12 cellular contexts compared by ENCODE assay signal in genomic region chr19:2054763-2055162, GRCh38. TPM values are rescaled to one million over a fixed set of nuclear protein-coding genes. Genes with fewer than 3 reads are reported as not detected.
A peak's percentile ranks its signal among the peaks of the same experiment; 100 is the strongest.
DNase-seq lines count a peak whose midpoint lies in the region; ATAC-seq and TF ChIP-seq lines count a peak whose summit lies in the region.
"Had no signal": no experiment of that assay in that cellular context is flagged by ENCODE, and none has a peak within 500 bp of the region (broad histone marks: within the 10 kb centered on the region; RNA-seq: fewer than 3 reads in every experiment).

No MANE protein-coding gene starts in this region.

- no peak overlapping the region for H3K4me3 ChIP-seq in mucosa of descending colon
- H3K4me3 ChIP-seq: lung had no signal

- intact Hi-C loops in natural killer cell (cut with micrococcal nuclease) (loop anchor here (5.0 kb wide), 1 partner anchor 37 kb away; the partner anchor contains the start of gene BTBD2), mucosa of descending colon (cut with DNase I, micrococcal nuclease) (no loop called here)

- no peak for ATAC-seq in natural killer cell treated with Interleukin-12 subunit alpha and Interleukin-12 subunit beta and Interleukin-15 and Interleukin-18, amount 100 ng/mL, for 72 hours
- ATAC-seq in natural killer cell (no peak), mucosa of descending colon (peak; percentile 36), GM19463 (IDR thresholded peaks at IDR 0.05; ENCODE audit: unreplicated experiment) (no peak)
- ATAC-seq in activated naive CD4-positive, alpha-beta T cell treated with anti-CD3 and anti-CD28 coated beads, Interleukin-2, amount 50 U/mL, for 72 hours, result no peak
- ATAC-seq: activated CD4-positive, CD25-positive, alpha-beta regulatory T cell treated with anti-CD3 and anti-CD28 coated beads, Interleukin-2, amount 50 U/mL, for 24 hours had no signal

- peak overlapping the region; percentile 70 to 84 for H3K27ac Mint-ChIP-seq in natural killer cell treated with Interleukin-12 subunit alpha and Interleukin-12 subunit beta and Interleukin-15 and Interleukin-18, amount 100 ng/mL, for 72 hours
- peak overlapping the region in 1 of 2 donors; percentile 70 for H3K27ac Mint-ChIP-seq in natural killer cell
- peak overlapping the region; percentile 58 to 93 for H3K27ac Mint-ChIP-seq in activated naive CD4-positive, alpha-beta T cell treated with anti-CD3 and anti-CD28 coated beads, Interleukin-2, amount 50 U/mL, for 72 hours

- H3K9me3 Mint-ChIP-seq in natural killer cell treated with Interleukin-12 subunit alpha and Interleukin-12 subunit beta and Interleukin-15 and Interleukin-18, amount 100 ng/mL, for 72 hours, result no peaks in the 10 kb centered on the region
- no peaks in the 10 kb centered on the region for H3K9me3 Mint-ChIP-seq in natural killer cell
- no peaks in the 10 kb centered on the region for H3K9me3 Mint-ChIP-seq in activated naive CD4-positive, alpha-beta T cell treated with anti-CD3 and anti-CD28 coated beads, Interleukin-2, amount 50 U/mL, for 72 hours

- no peaks in the 10 kb centered on the region for H3K36me3 Mint-ChIP-seq in natural killer cell treated with Interleukin-12 subunit alpha and Interleukin-12 subunit beta and Interleukin-15 and Interleukin-18, amount 100 ng/mL, for 72 hours
- H3K36me3 Mint-ChIP-seq in natural killer cell, result no peaks in the 10 kb centered on the region
- H3K36me3 Mint-ChIP-seq in activated naive CD4-positive, alpha-beta T cell treated with anti-CD3 and anti-CD28 coated beads, Interleukin-2, amount 50 U/mL, for 72 hours, result peaks cover 0 to 4% of the 10 kb centered on the region in 2 donors

- no peak overlapping the region for H3K4me3 Mint-ChIP-seq in natural killer cell treated with Interleukin-12 subunit alpha and Interleukin-12 subunit beta and Interleukin-15 and Interleukin-18, amount 100 ng/mL, for 72 hours
- H3K4me3 Mint-ChIP-seq in natural killer cell, result no peak overlapping the region

- TF ChIP-seq CTCF in natural killer cell (IDR thresholded peaks at IDR 0.05), result no peak
- TF ChIP-seq CTCF in mucosa of descending colon (IDR thresholded peaks at IDR 0.05), result no peak

- H3K4me1 ChIP-seq in mucosa of descending colon (ENCODE audit: low read depth), result peaks cover 63% of the 10 kb centered on the region

- no peaks in the 10 kb centered on the region for H3K9me3 ChIP-seq in mucosa of descending colon

- H3K4me1 Mint-ChIP-seq in natural killer cell treated with Interleukin-12 subunit alpha and Interleukin-12 subunit beta and Interleukin-15 and Interleukin-18, amount 100 ng/mL, for 72 hours (ENCODE audit: low read depth in 2 of 2), result peaks cover 8 to 28% of the 10 kb centered on the region in 2 donors
- H3K4me1 Mint-ChIP-seq in natural killer cell, result peaks cover 4 to 35% of the 10 kb centered on the region in 2 donors

- no peaks in the 10 kb centered on the region for H3K36me3 ChIP-seq in mucosa of descending colon (ENCODE audit: low read depth)

- H3K27me3 Mint-ChIP-seq in natural killer cell treated with Interleukin-12 subunit alpha and Interleukin-12 subunit beta and Interleukin-15 and Interleukin-18, amount 100 ng/mL, for 72 hours, result no peaks in the 10 kb centered on the region
- no peaks in the 10 kb centered on the region for H3K27me3 Mint-ChIP-seq in natural killer cell (ENCODE audit: low read depth in 2 of 2)

- no peak for DNase-seq in natural killer cell treated with Interleukin-12 subunit alpha and Interleukin-12 subunit beta and Interleukin-15 and Interleukin-18, amount 100 ng/mL, for 72 hours (ENCODE audit: low spot score)
- DNase-seq in natural killer cell (no peak), mucosa of descending colon (peak; percentile 77 to 87 (median 83)), mesenteric fat pad (ENCODE audit: low spot score) (no peak), globus pallidus (ENCODE audit: low spot score) (no peak), NCI-H1436 (lab: John Stamatoyannopoulos, UW) (no peak)
- no peak for DNase-seq in activated naive CD4-positive, alpha-beta T cell treated with anti-CD3 and anti-CD28 coated beads, Interleukin-2, amount 50 U/mL, for 72 hours (ENCODE audit: low spot score in 2 of 2)
- DNase-seq: NCI-H1105, OCI-M1 had no signal

RNA-seq across cellular contexts. Expression of gene MKNK2, which starts 3.7 kb away (rescaled TPM):
- 100 to 1,000 TPM; 303 to 308 TPM for total RNA-seq in natural killer cell treated with Interleukin-12 subunit alpha and Interleukin-12 subunit beta and Interleukin-15 and Interleukin-18, amount 100 ng/mL, for 72 hours
- total RNA-seq in natural killer cell (100 to 1,000 TPM; 259 to 389 (median 322) TPM), mucosa of descending colon (100 to 1,000 TPM; 252 to 330 (median 304) TPM), mesenteric fat pad (240 TPM)
- total RNA-seq in activated naive CD4-positive, alpha-beta T cell treated with anti-CD3 and anti-CD28 coated beads, Interleukin-2, amount 50 U/mL, for 72 hours, result 100 to 1,000 TPM; 211 to 261 TPM

RNA-seq across cellular contexts. Expression of gene BTBD2, which starts 39.2 kb away (rescaled TPM):
- total RNA-seq in natural killer cell treated with Interleukin-12 subunit alpha and Interleukin-12 subunit beta and Interleukin-15 and Interleukin-18, amount 100 ng/mL, for 72 hours, result 10 to 100 TPM; 19.9 to 23.0 TPM
- total RNA-seq in natural killer cell (10 to 100 TPM; 47.6 to 57.0 (median 53.4) TPM), mucosa of descending colon (10 to 100 TPM; 66.0 to 82.3 (median 71.5) TPM), mesenteric fat pad (61.4 TPM)
- 10 to 100 TPM; 24.6 to 60.8 TPM for total RNA-seq in activated naive CD4-positive, alpha-beta T cell treated with anti-CD3 and anti-CD28 coated beads, Interleukin-2, amount 50 U/mL, for 72 hours

RNA-seq across cellular contexts. Expression of gene MOB3A, which starts 41.4 kb away (rescaled TPM):
- total RNA-seq in natural killer cell treated with Interleukin-12 subunit alpha and Interleukin-12 subunit beta and Interleukin-15 and Interleukin-18, amount 100 ng/mL, for 72 hours, result 100 to 1,000 TPM; 180 to 212 TPM
- 100 to 1,000 TPM; 239 to 314 (median 246) TPM for total RNA-seq in natural killer cell
- total RNA-seq in activated naive CD4-positive, alpha-beta T cell treated with anti-CD3 and anti-CD28 coated beads, Interleukin-2, amount 50 U/mL, for 72 hours, result 100 to 1,000 TPM in 1 of 2 donors, 10 to 100 TPM in 1; 91.8 to 183 TPM
- total RNA-seq in mucosa of descending colon, result 10 to 100 TPM; 39.8 to 76.8 (median 43.7) TPM
- 79.4 TPM for total RNA-seq in mesenteric fat pad

RNA-seq across cellular contexts. Expression of gene IZUMO4, which starts 42.0 kb away (rescaled TPM):
- 1 to 10 TPM; 5.7 to 5.9 TPM for total RNA-seq in natural killer cell treated with Interleukin-12 subunit alpha and Interleukin-12 subunit beta and Interleukin-15 and Interleukin-18, amount 100 ng/mL, for 72 hours
- total RNA-seq in natural killer cell (1 to 10 TPM; 3.3 to 7.6 (median 7.1) TPM), mucosa of descending colon (1 to 10 TPM; 2.2 to 5.3 (median 3.4) TPM), mesenteric fat pad (2.4 TPM)
- total RNA-seq in activated naive CD4-positive, alpha-beta T cell treated with anti-CD3 and anti-CD28 coated beads, Interleukin-2, amount 50 U/mL, for 72 hours, result 100 to 1,000 TPM in 1 of 2 donors, 10 to 100 TPM in 1; 29.7 to 105 TPM

Comparison
In these comparisons a context has a peak if more than half of its experiments do, and no peak if none do; other contexts are left out.
1. DNase-seq: peak in mucosa of descending colon (3 of 3); none in natural killer cell treated with Interleukin-12 subunit alpha and Interleukin-12 subunit beta and Interleukin-15 and Interleukin-18, amount 100 ng/mL, for 72 hours (single experiment), natural killer cell (single experiment), activated naive CD4-positive, alpha-beta T cell treated with anti-CD3 and anti-CD28 coated beads, Interleukin-2, amount 50 U/mL, for 72 hours (0 of 2), mesenteric fat pad (single experiment), globus pallidus (single experiment) and NCI-H1436 (single experiment).